In genomic region chr22:37306494-37306829, GRCh38 we compare ENCODE assay signal across 2 cellular contexts.
TF ChIP-seq lines count a peak whose summit lies in the region.

No MANE protein-coding gene starts in this region.

TF ChIP-seq in HCT116, 20 proteins besides CTCF, POLR2A, EP300 and RAD21 (continued from another document):
- TF ChIP-seq REST (IDR thresholded peaks at IDR 0.05; ENCODE audit: low read depth) (no peak), POLR2AphosphoS5 (IDR thresholded peaks at IDR 0.05; ENCODE audit: low read depth, low read length) (no peak), TCF7L2 (IDR thresholded peaks at IDR 0.05; ENCODE audit: borderline replicate concordance, extremely low read depth, insufficient read depth, insufficient read length) (no peak), ELF1 (IDR thresholded peaks at IDR 0.05; ENCODE audit: borderline replicate concordance, low read depth) (no peak), ZBTB33 (IDR thresholded peaks at IDR 0.05; ENCODE audit: extremely low read depth, insufficient replicate concordance, low read length) (no peak), ZFX (IDR thresholded peaks at IDR 0.05) (no peak), MAX (IDR thresholded peaks at IDR 0.05) (no peak), CBX3 (IDR thresholded peaks at IDR 0.05; ENCODE audit: low read depth) (no peak), SRF (IDR thresholded peaks at IDR 0.05; ENCODE audit: low read depth) (no peak)

TF ChIP-seq in GM23338, 12 proteins besides CTCF, POLR2A, EP300 and RAD21 (continued from another document):
- no peak for TF ChIP-seq REST (IDR thresholded peaks at IDR 0.05; ENCODE audit: unreplicated experiment)
